ENCODE assay signal across 12 cellular contexts in genomic region chr7:4103352-4104091, GRCh38.
DNase-seq lines count a peak whose midpoint lies in the region; ATAC-seq, FAIRE-seq and TF ChIP-seq lines count a peak whose summit lies in the region.
"Had no signal": no experiment of that assay in that cellular context is flagged by ENCODE, and none has a peak within 500 bp of the region (broad histone marks: within the 10 kb centered on the region; RNA-seq: fewer than 3 reads in every experiment).

No MANE protein-coding gene starts in this region.

- H3K4me1 ChIP-seq in HepG2 (ENCODE audit: insufficient read depth, low read length): no peaks in the 10 kb centered on the region
- H3K4me1 ChIP-seq in right lobe of liver: no peaks in the 10 kb centered on the region

- H2AFZ ChIP-seq in HepG2 (ENCODE audit: low read length): no peak overlapping the region

- H3K9me3 Mint-ChIP-seq in natural killer cell treated with Interleukin-12 subunit alpha and Interleukin-12 subunit beta and Interleukin-15 and Interleukin-18, amount 100 ng/mL, for 72 hours: no peaks in the 10 kb centered on the region
- H3K9me3 Mint-ChIP-seq: stimulated activated naive CD8-positive, alpha-beta T cell treated with anti-CD3 and anti-CD28 coated beads, Interleukin-15, Interleukin-2, amounts not matched to agents 100 ng/mL and 50 ng/mL, for 24 hours had no signal

- no peak for FAIRE-seq in HepG2 (lab: Jason Lieb, UNC)
- FAIRE-seq: bronchial epithelial cell had no signal

- no peaks in the 10 kb centered on the region for H3K79me2 ChIP-seq in HepG2 (ENCODE audit: insufficient read depth, low read length)

- in situ Hi-C loops in HepG2 (cut with HindIII; ENCODE audit: extremely low pct_ligation_motif_present, low pct_unique_long_range_greater_than_20kb): no loop called here

- ATAC-seq in HepG2 (peak; percentile 39; the same call in 2 of the 3 replicates), right lobe of liver (no peak), GM18907 (IDR thresholded peaks at IDR 0.05; ENCODE audit: unreplicated experiment) (no peak)
- no peak for ATAC-seq in natural killer cell treated with Interleukin-12 subunit alpha and Interleukin-12 subunit beta and Interleukin-15 and Interleukin-18, amount 100 ng/mL, for 72 hours

- no peak for TF ChIP-seq POLR2A in HepG2 (IDR thresholded peaks at IDR 0.05; ENCODE audit: insufficient read depth in 1 of 2, low read depth in 2 of 2, low read length in 2 of 2)
- TF ChIP-seq POLR2A in right lobe of liver (IDR thresholded peaks at IDR 0.05): no peak

- H3K27ac ChIP-seq in HepG2 (ENCODE audit: extremely low read length, insufficient read depth, low read length) (no peak overlapping the region), right lobe of liver (no peak overlapping the region)
- H3K27ac ChIP-seq: BLaER1 had no signal

- BruUV-seq in HepG2 (replicated peaks; lab: Mats Ljungman, UMichigan): no TSS peak

- TF ChIP-seq CTCF in HepG2 (CRISPR knock-in tag; IDR thresholded peaks at IDR 0.05) (peak; percentile 29; the same call in 1 of the 2 replicates), right lobe of liver (IDR thresholded peaks at IDR 0.05) (peak in 1 of 4 donors; percentile 11), fibroblast of pulmonary artery (IDR thresholded peaks at IDR 0.05; ENCODE audit: low read length, missing control alignments) (no peak)

- no peaks in the 10 kb centered on the region for H3K9me3 ChIP-seq in HepG2 (ENCODE audit: low read length)
- H3K9me3 ChIP-seq in right lobe of liver: no peaks in the 10 kb centered on the region
- H3K9me3 ChIP-seq: BLaER1 had no signal

- H3K36me3 ChIP-seq in HepG2 (replicated peaks in 1 of 2; ENCODE audit: control insufficient read depth in 1 of 2, insufficient read depth in 2 of 2, low read length in 2 of 2) (no peaks in the 10 kb centered on the region), right lobe of liver (no peaks in the 10 kb centered on the region)
- H3K36me3 ChIP-seq: BLaER1 had no signal

- H3K4me3 Mint-ChIP-seq in natural killer cell treated with Interleukin-12 subunit alpha and Interleukin-12 subunit beta and Interleukin-15 and Interleukin-18, amount 100 ng/mL, for 72 hours: no peak overlapping the region
- H3K4me3 Mint-ChIP-seq: stimulated activated naive CD8-positive, alpha-beta T cell treated with anti-CD3 and anti-CD28 coated beads, Interleukin-15, Interleukin-2, amounts not matched to agents 100 ng/mL and 50 ng/mL, for 24 hours had no signal

- H3K27ac Mint-ChIP-seq in natural killer cell treated with Interleukin-12 subunit alpha and Interleukin-12 subunit beta and Interleukin-15 and Interleukin-18, amount 100 ng/mL, for 72 hours: no peak overlapping the region
- H3K27ac Mint-ChIP-seq: stimulated activated naive CD8-positive, alpha-beta T cell treated with anti-CD3 and anti-CD28 coated beads, Interleukin-15, Interleukin-2, amounts not matched to agents 100 ng/mL and 50 ng/mL, for 24 hours had no signal

- no peaks in the 10 kb centered on the region for H4K20me1 ChIP-seq in HepG2 (ENCODE audit: insufficient read depth, low read length)
- H4K20me1 ChIP-seq: BLaER1 had no signal

- WGBS in HepG2 (ENCODE audit: low lambda C conversion rate): 51% methylated on average over 10 of the region's 17 CpGs
- 74% methylated on average over 9 of the region's 17 CpGs for WGBS in right lobe of liver (ENCODE audit: insufficient coverage, low coverage, low lambda C conversion rate, missing lambda C conversion rate)

- TF ChIP-seq RAD21 in HepG2 (CRISPR knock-in tag; IDR thresholded peaks at IDR 0.05): no peak

- POLR2A ChIA-PET in HepG2 (lab: Yijun Ruan, JAX): no interaction called here

- H3K4me3 ChIP-seq in HepG2 (replicated peaks in 1 of 3; ENCODE audit: insufficient read depth in 1 of 3, low read depth in 2 of 3, low read length in 3 of 3) (no peak overlapping the region), right lobe of liver (no peak overlapping the region), fibroblast of pulmonary artery (replicated peaks; ENCODE audit: low read depth, low read length) (no peak overlapping the region)
- H3K4me3 ChIP-seq: BLaER1 had no signal

- H3K4me1 Mint-ChIP-seq in natural killer cell treated with Interleukin-12 subunit alpha and Interleukin-12 subunit beta and Interleukin-15 and Interleukin-18, amount 100 ng/mL, for 72 hours (ENCODE audit: low read depth in 2 of 2): no peaks in the 10 kb centered on the region

- DNase-seq in HepG2 (ENCODE audit: low spot score) (peak; percentile 6), right lobe of liver (no peak), RPMI7951 (ENCODE audit: low read depth) (peak; percentile 9), fibroblast of pulmonary artery (ENCODE audit: low read depth) (peak; percentile 2), NCI-H187 (lab: John Stamatoyannopoulos, UW) (no peak)
- no peak for DNase-seq in natural killer cell treated with Interleukin-12 subunit alpha and Interleukin-12 subunit beta and Interleukin-15 and Interleukin-18, amount 100 ng/mL, for 72 hours (ENCODE audit: low spot score)
- no peak for DNase-seq in NK-92 treated with Interleukin-12 subunit alpha and Interleukin-12 subunit beta, amount 100 ng/mL, for 24 hours (lab: John Stamatoyannopoulos, UW)
- DNase-seq: NCI-H1105 treated with DMSO at 0.1 percent for 48 hours had no signal

- CTCF ChIA-PET in HepG2 (lab: Yijun Ruan, JAX; ENCODE audit: low intra/inter-chr PET ratio, low total read pairs): interaction anchor here (1.0 kb wide), 1 partner anchor 376 kb away, joined by 3 read pairs; no protein-coding TSS in a partner anchor

- TF ChIP-seq EP300 in HepG2 (IDR thresholded peaks at IDR 0.05; ENCODE audit: low read depth in 2 of 2, low read length in 2 of 2) (no peak), HepG2 (CRISPR knock-in tag; IDR thresholded peaks at IDR 0.05; ENCODE audit: borderline replicate concordance) (no peak)

- intact Hi-C loops in HepG2 (cut with micrococcal nuclease; ENCODE audit: unreplicated experiment): no loop called here
- intact Hi-C loops in right lobe of liver (cut with DNase I): no loop called here

- no peaks in the 10 kb centered on the region for H3K36me3 Mint-ChIP-seq in natural killer cell treated with Interleukin-12 subunit alpha and Interleukin-12 subunit beta and Interleukin-15 and Interleukin-18, amount 100 ng/mL, for 72 hours

- no peak overlapping the region for H3K4me2 ChIP-seq in HepG2 (ENCODE audit: low read depth, low read length)

- peaks cover 4 to 7% of the 10 kb centered on the region in 2 donors for H3K27me3 Mint-ChIP-seq in natural killer cell treated with Interleukin-12 subunit alpha and Interleukin-12 subunit beta and Interleukin-15 and Interleukin-18, amount 100 ng/mL, for 72 hours
- H3K27me3 Mint-ChIP-seq: stimulated activated naive CD8-positive, alpha-beta T cell treated with anti-CD3 and anti-CD28 coated beads, Interleukin-15, Interleukin-2, amounts not matched to agents 100 ng/mL and 50 ng/mL, for 24 hours had no signal

- no peak overlapping the region for H3K9ac ChIP-seq in HepG2 (ENCODE audit: insufficient read depth, low read depth, low read length)
- H3K9ac ChIP-seq: BLaER1 had no signal

- no peaks in the 10 kb centered on the region for H3K27me3 ChIP-seq in HepG2 (ENCODE audit: control insufficient read depth in 1 of 2, insufficient read depth in 2 of 2, low read length in 2 of 2)
- H3K27me3 ChIP-seq in right lobe of liver: no peaks in the 10 kb centered on the region
- H3K27me3 ChIP-seq: BLaER1 had no signal

TF ChIP-seq in HepG2, 621 proteins besides CTCF, POLR2A, EP300 and RAD21 (continues in another document):
- TF ChIP-seq LCORL (IDR thresholded peaks at IDR 0.05) (no peak), LCORL (CRISPR knock-in tag; IDR thresholded peaks at IDR 0.05) (no peak)

Comparison
In these comparisons a context has a peak if more than half of its experiments do, and no peak if none do; other contexts are left out.
1. DNase-seq: peak in HepG2 (single experiment), RPMI7951 (single experiment) and fibroblast of pulmonary artery (single experiment); none in right lobe of liver (0 of 3), natural killer cell treated with Interleukin-12 subunit alpha and Interleukin-12 subunit beta and Interleukin-15 and Interleukin-18, amount 100 ng/mL, for 72 hours (single experiment), NK-92 treated with Interleukin-12 subunit alpha and Interleukin-12 subunit beta, amount 100 ng/mL, for 24 hours (single experiment) and NCI-H187 (0 of 2).